ENCODE assay signal across 1 cellular context in genomic region chr1:78064886-78065285, GRCh38. TPM values are rescaled to one million over a fixed set of nuclear protein-coding genes. Genes with fewer than 3 reads are reported as not detected.
"Had no signal": no experiment of that assay in that cellular context is flagged by ENCODE, and none has a peak within 500 bp of the region (broad histone marks: within the 10 kb centered on the region; RNA-seq: fewer than 3 reads in every experiment).

No MANE protein-coding gene starts in this region.

RNA-seq across cellular contexts. Expression of gene GIPC2, which starts 19.1 kb away (rescaled TPM):
- total RNA-seq: HT1080 had no signal
